8 cellular contexts compared by ENCODE assay signal in the genomic region with DNA sequence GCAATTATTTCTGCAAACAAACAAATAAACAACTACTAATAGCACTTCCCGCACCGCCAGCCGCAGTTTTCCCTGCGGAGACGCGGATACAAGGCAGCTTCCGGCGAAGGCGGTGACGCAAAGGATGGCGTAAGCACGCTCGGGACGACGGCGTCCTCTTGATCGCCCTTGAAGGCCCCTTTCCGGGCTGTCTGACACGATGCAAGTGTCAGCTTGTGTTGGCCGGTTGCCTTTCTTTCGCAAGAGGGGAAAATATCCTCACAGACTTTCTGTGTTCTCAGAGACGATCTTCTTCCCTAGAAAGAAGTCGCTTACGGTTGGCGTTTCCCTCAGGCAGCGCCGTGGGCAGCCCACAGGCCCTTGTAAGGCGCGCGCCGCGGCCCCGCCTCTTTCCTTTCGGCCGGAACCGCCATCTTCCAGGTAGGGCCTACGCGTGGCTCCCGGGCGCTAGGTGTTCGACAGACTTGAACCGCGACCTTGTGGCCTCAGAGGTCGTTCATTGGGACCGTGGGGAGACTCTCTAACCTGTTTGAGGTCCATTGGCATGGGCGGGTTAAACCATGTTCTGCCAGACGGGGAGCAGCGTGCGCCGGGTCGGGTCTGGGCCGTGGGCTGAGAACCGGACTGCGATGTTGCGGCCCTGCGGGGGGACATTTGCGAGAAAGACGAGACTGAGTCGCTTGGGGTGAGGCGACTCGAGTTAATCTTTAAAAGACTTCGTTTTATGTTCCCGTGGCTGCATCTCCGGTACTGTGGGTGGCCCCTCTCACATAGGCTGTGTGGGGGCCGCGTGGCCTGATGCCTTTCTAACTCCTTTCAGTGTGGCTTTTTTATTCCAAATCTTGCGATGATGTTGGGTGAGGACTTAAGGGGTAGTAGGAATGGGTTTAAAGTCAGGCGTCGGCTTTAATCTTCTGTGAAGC. TPM values are rescaled to one million over a fixed set of nuclear protein-coding genes. Genes with fewer than 3 reads are reported as not detected.
DNase-seq lines count a peak whose midpoint lies in the region; ATAC-seq, FAIRE-seq and TF ChIP-seq lines count a peak whose summit lies in the region.

A gene (plus strand): TSS at position 393 of the 923 bp plus-strand sequence. CDS start 2,219 bp downstream, outside the sequence.

- H3K4me1 ChIP-seq in right atrium auricular region: peaks cover 0 to 43% of the 10 kb centered on the region in 2 donors
- H3K4me1 ChIP-seq in psoas muscle: peaks cover 33% of the 10 kb centered on the region

- FAIRE-seq in urothelium cell line (lab: Jason Lieb, UNC): no peak

- intact Hi-C loops in T-helper 2 cell treated with Interferon-gamma antibody and Interleukin-4, amounts not matched to agents 100 ng/mL and 5 ng/mL, for 36 hours (cut with micrococcal nuclease): loop anchor here (1.0 to 5.0 kb wide), 11 partner anchors 19 to 1406 kb away; a partner anchor contains a TSS
- intact Hi-C loops in psoas muscle (cut with DNase I): loop anchor here (1.0 to 10.0 kb wide), 4 partner anchors 79 to 176 kb away; a partner anchor contains a TSS

- H3K27me3 ChIP-seq in right atrium auricular region: no peaks in the 10 kb centered on the region
- H3K27me3 ChIP-seq in psoas muscle (ENCODE audit: insufficient read depth in 3 of 3, low read length in 2 of 3): no peaks in the 10 kb centered on the region

- ATAC-seq in HG02884 (IDR thresholded peaks at IDR 0.05; ENCODE audit: unreplicated experiment) (peak; percentile 89), psoas muscle (peak; percentile 97 to 98 (median 98))

- 0% methylated on average over 68 to 69 of the region's 69 CpGs for WGBS in psoas muscle, 3 donors

- no peak for TF ChIP-seq CTCF in right atrium auricular region (IDR thresholded peaks at IDR 0.05)
- no peak for TF ChIP-seq CTCF in psoas muscle (IDR thresholded peaks at IDR 0.05)

- DNase-seq in NCI-H1694 (lab: John Stamatoyannopoulos, UW) (peak; percentile 84), anterior cingulate cortex (lab: John Stamatoyannopoulos, UW) (peak; percentile 64 to 99 (median 92)), right atrium auricular region (ENCODE audit: low spot score) (peak; percentile 97), psoas muscle (peak; percentile 97 to 98), urothelium cell line (ENCODE audit: low spot score) (peak; percentile 85)

- H3K36me3 ChIP-seq in right atrium auricular region (peaks cover 19% of the 10 kb centered on the region), psoas muscle (ENCODE audit: insufficient read depth in 1 of 2, low read depth in 1 of 2) (peaks cover 4 to 32% of the 10 kb centered on the region in 2 donors)

- H3K4me3 ChIP-seq in right atrium auricular region (peak within 1 kb of the TSS; percentile 90 to 99), psoas muscle (peak within 1 kb of the TSS; percentile 81)

- H3K9me3 ChIP-seq in right atrium auricular region: no peaks in the 10 kb centered on the region
- H3K9me3 ChIP-seq in psoas muscle: no peaks in the 10 kb centered on the region

- TF ChIP-seq POLR2A in GM15510 (IDR thresholded peaks at IDR 0.05; ENCODE audit: borderline replicate concordance, extremely low read depth, insufficient read length): peak; percentile 89

- peak within 1 kb of the TSS; percentile 95 to 96 for H3K27ac ChIP-seq in right atrium auricular region
- H3K27ac ChIP-seq in psoas muscle: peak within 1 kb of the TSS; percentile 98

RNA-seq across cellular contexts. Expression of the gene that starts here (rescaled TPM):
- 949 and 973 TPM in 2 replicates for total RNA-seq in T-helper 2 cell treated with Interferon-gamma antibody and Interleukin-4, amounts not matched to agents 100 ng/mL and 5 ng/mL, for 36 hours
- 100 to 1,000 TPM; 424 to 949 TPM for total RNA-seq in right atrium auricular region
- total RNA-seq in psoas muscle: 100 to 1,000 TPM; 440 to 808 (median 733) TPM
- polyA plus RNA-seq in psoas muscle: 1,000 to 10,000 TPM in 2 of 3 donors, 100 to 1,000 TPM in 1; 914 to 1,432 (median 1,401) TPM

Comparison
In these comparisons a context has a peak if more than half of its experiments do, and no peak if none do; other contexts are left out.
1. Peak in every context shown above with its lines: DNase-seq, ATAC-seq, H3K4me3 ChIP-seq and H3K27ac ChIP-seq.